36 cellular contexts compared by ENCODE assay signal in the genomic region with DNA sequence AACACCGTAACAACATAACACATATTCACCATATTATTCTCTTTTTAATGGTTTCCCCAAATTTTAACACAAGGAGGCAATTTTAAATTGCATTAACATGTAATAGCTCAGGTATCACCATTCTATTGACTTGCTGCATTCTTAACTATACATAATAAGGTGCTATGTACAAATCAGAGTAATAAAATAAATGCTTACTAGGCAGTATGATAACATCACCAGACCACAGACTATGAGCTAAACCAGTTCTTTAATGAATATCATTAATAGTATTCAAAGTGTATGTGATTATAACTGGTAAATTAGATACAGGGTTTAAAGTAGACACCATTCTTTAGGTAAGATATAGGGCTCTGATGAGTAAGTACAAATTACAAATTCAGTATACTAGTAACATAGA.
"Had no signal": no experiment of that assay in that cellular context is flagged by ENCODE, and none has a peak within 500 bp of the region (broad histone marks: within the 10 kb centered on the region; RNA-seq: fewer than 3 reads in every experiment).

No MANE protein-coding gene starts in this region.

- DNase-seq: Kasumi-1, MG63, MM.1S, MV-4-11, NCI-H1048, NCI-H1092, NCI-H1092 treated with DMSO at 0.1 percent for 48 hours, NCI-H1105, NCI-H1105 treated with DMSO at 0.1 percent for 48 hours, NCI-H1417, NCI-H1417 treated with DMSO at 0.1 percent for 48 hours, NCI-H1436, NCI-H1436 treated with DMSO at 0.1 percent for 48 hours, NCI-H146, NCI-H1694, NCI-H1694 treated with DMSO at 0.1 percent for 48 hours, NCI-H187, NCI-H187 treated with DMSO at 0.1 percent for 48 hours, NCI-H1930, NCI-H2029, NCI-H2029 treated with DMSO at 0.1 percent for 48 hours, NCI-H2081, NCI-H2081 treated with DMSO at 0.1 percent for 48 hours, NCI-H2107, NCI-H2171, NCI-H2171 treated with DMSO at 0.1 percent for 48 hours, NCI-H2227 treated with DMSO at 0.1 percent for 48 hours, NCI-H226, NCI-H345, NCI-H446, NCI-H446 treated with DMSO at 0.1 percent for 48 hours, NCI-H510A, NCI-H510A treated with DMSO at 0.1 percent for 48 hours, NCI-H524, NCI-H524 treated with DMSO at 0.1 percent for 48 hours, NCI-H526 had no signal

- H3K9me3 ChIP-seq: MG63 had no signal

- H3K36me3 ChIP-seq: MG63 had no signal

- H3K4me3 ChIP-seq: MG63 had no signal

- H3K27me3 ChIP-seq: MG63 had no signal
